ENCODE assay signal across 18 cellular contexts in genomic region chr16:477758-478157, GRCh38. TPM values are rescaled to one million over a fixed set of nuclear protein-coding genes. Genes with fewer than 3 reads are reported as not detected.
DNase-seq lines count a peak whose midpoint lies in the region; ATAC-seq, FAIRE-seq and TF ChIP-seq lines count a peak whose summit lies in the region.
"Had no signal": no experiment of that assay in that cellular context is flagged by ENCODE, and none has a peak within 500 bp of the region (broad histone marks: within the 10 kb centered on the region; RNA-seq: fewer than 3 reads in every experiment).

No MANE protein-coding gene starts in this region.

- BruUV-seq in Panc1 (replicated peaks; lab: Mats Ljungman, UMichigan) (no TSS peak), endothelial cell of umbilical vein (replicated peaks; lab: Mats Ljungman, UMichigan) (no TSS peak)

- H2AFZ ChIP-seq in endothelial cell of umbilical vein (ENCODE audit: low read depth, low read length) (no peak overlapping the region), osteoblast (ENCODE audit: low read length) (no peak overlapping the region)

- POLR2A ChIA-PET in Panc1 (lab: Charles Lee) = no interaction called here
- POLR2A ChIA-PET in endothelial cell of umbilical vein (lab: Charles Lee) = no interaction called here

- H3K9ac ChIP-seq in endothelial cell of umbilical vein (replicated peaks; ENCODE audit: extremely low read depth, insufficient read depth, low read length) = peak overlapping the region; percentile 21

- CTCF ChIA-PET in Panc1 (lab: Charles Lee) = no interaction called here
- CTCF ChIA-PET in endothelial cell of umbilical vein (lab: Charles Lee) = interaction anchor here (0.5 to 1.8 kb wide), 2 partner anchors 10 to 23 kb away, joined by 3 to 6 read pairs; no protein-coding TSS in a partner anchor

- H3K79me2 ChIP-seq in endothelial cell of umbilical vein (ENCODE audit: control insufficient read depth, insufficient read depth, low read length) = no peaks in the 10 kb centered on the region
- peaks cover 8% of the 10 kb centered on the region for H3K79me2 ChIP-seq in osteoblast (ENCODE audit: insufficient read depth, low read length)

- intact Hi-C loops in Panc1 (cut with micrococcal nuclease; ENCODE audit: unreplicated experiment) (no loop called here), endothelial cell of umbilical vein (cut with micrococcal nuclease) (loop anchor here (1.0 to 5.0 kb wide), 2 partner anchors 19 to 50 kb away; partner anchors contain the start of gene RAB11FIP3)

- peak; percentile 51 for DNase-seq in Daoy (ENCODE audit: low read depth)
- DNase-seq in Panc1 (ENCODE audit: low read depth, low spot score) = no peak
- DNase-seq in endothelial cell of umbilical vein (ENCODE audit: low read depth, low spot score) = no peak
- DNase-seq in osteoblast (ENCODE audit: insufficient read length, low spot score, missing footprints) = peak; percentile 66
- DNase-seq in HuH-7 (ENCODE audit: low spot score) = no peak
- no peak for DNase-seq in GM19239 (ENCODE audit: insufficient read length, low spot score)
- DNase-seq in stimulated activated naive CD4-positive, alpha-beta T cell (lab: John Stamatoyannopoulos, UW) = no peak
- DNase-seq: activated effector memory CD4-positive, alpha-beta T cell treated with Interleukin-2 at 50 U/mL for 16 hours; Caco-2; islet precursor cell; mucosa of descending colon; NCI-H1092 treated with DMSO at 0.1 percent for 48 hours; stimulated activated CD4-positive, alpha-beta T cell treated with anti-CD3 and anti-CD28 coated beads, Interleukin-2, amount 100 ng/mL, for 48 hours; T-helper 9 cell had no signal

- H3K9me3 ChIP-seq in Panc1 (ENCODE audit: control insufficient read depth, insufficient read depth, low read depth, low read length) = no peaks in the 10 kb centered on the region
- H3K9me3 ChIP-seq in endothelial cell of umbilical vein (replicated peaks; ENCODE audit: control insufficient read depth, insufficient read depth, low read length) = no peaks in the 10 kb centered on the region
- no peaks in the 10 kb centered on the region for H3K9me3 ChIP-seq in osteoblast (ENCODE audit: low read depth, low read length)
- H3K9me3 ChIP-seq: Caco-2, mucosa of descending colon had no signal

- H3K27ac ChIP-seq in Panc1 (ENCODE audit: low read length) (no peak overlapping the region), endothelial cell of umbilical vein (ENCODE audit: insufficient read depth, low read depth, low read length) (peak overlapping the region; percentile 58), osteoblast (ENCODE audit: low read depth, low read length) (no peak overlapping the region)
- H3K27ac ChIP-seq: HL-60, SK-N-MC had no signal

- peak; percentile 1 for TF ChIP-seq POLR2A in endothelial cell of umbilical vein (IDR thresholded peaks at IDR 0.05; ENCODE audit: low read depth, low read length)

- H4K20me1 ChIP-seq in endothelial cell of umbilical vein (replicated peaks; ENCODE audit: control insufficient read depth, extremely low read depth, insufficient read depth, low read length) = no peaks in the 10 kb centered on the region
- peaks cover 15% of the 10 kb centered on the region for H4K20me1 ChIP-seq in osteoblast (ENCODE audit: insufficient read depth, low read length)

- in situ Hi-C loops in Panc1 (cut with HindIII; ENCODE audit: low pct_unique_long_range_greater_than_20kb, low sequenced_read_pairs) = no loop called here

- H3K4me1 ChIP-seq in Panc1 (ENCODE audit: control insufficient read depth, insufficient read depth, low read length) (peaks cover 4% of the 10 kb centered on the region; the same call in 1 of the 2 replicates), endothelial cell of umbilical vein (ENCODE audit: control insufficient read depth, extremely low read depth, insufficient read depth, low read length) (peaks cover 8% of the 10 kb centered on the region), osteoblast (ENCODE audit: insufficient read depth, low read length) (no peaks in the 10 kb centered on the region)

- peak; percentile 52 for ATAC-seq in Panc1
- no peak for ATAC-seq in GM18870 (IDR thresholded peaks at IDR 0.05; ENCODE audit: unreplicated experiment)
- ATAC-seq: mucosa of descending colon had no signal

- H3K4me2 ChIP-seq in endothelial cell of umbilical vein (ENCODE audit: insufficient read depth, low read length) (no peak overlapping the region), osteoblast (ENCODE audit: insufficient read depth, low read length) (no peak overlapping the region)

- TF ChIP-seq CTCF in Panc1 (IDR thresholded peaks at IDR 0.05) (no peak), endothelial cell of umbilical vein (IDR thresholded peaks at IDR 0.05; ENCODE audit: extremely low read depth in 1 of 2, insufficient read depth in 1 of 2, low read depth in 1 of 2, low read length in 2 of 2) (no peak), osteoblast (IDR thresholded peaks at IDR 0.05; ENCODE audit: extremely low read depth, low read depth, low read length) (no peak)

- H3K36me3 ChIP-seq in Panc1 (ENCODE audit: control insufficient read depth, insufficient read depth, low read length) (no peaks in the 10 kb centered on the region), endothelial cell of umbilical vein (ENCODE audit: control insufficient read depth in 2 of 2, extremely low read depth in 1 of 2, insufficient read depth in 2 of 2, low read length in 2 of 2) (peaks cover 0 to 10% of the 10 kb centered on the region in 2 experiments), osteoblast (ENCODE audit: insufficient read depth, low read length) (peaks cover 8% of the 10 kb centered on the region)

- no peaks in the 10 kb centered on the region for H3K9me1 ChIP-seq in endothelial cell of umbilical vein (replicated peaks; ENCODE audit: control insufficient read depth, extremely low read depth, insufficient read depth, low read length)

- H3K4me3 ChIP-seq in Panc1 (ENCODE audit: low read depth in 2 of 2, low read length in 2 of 2) (no peak overlapping the region), endothelial cell of umbilical vein (replicated peaks in 1 of 3; ENCODE audit: insufficient read depth in 1 of 3, low read depth in 1 of 3, low read length in 3 of 3) (no peak overlapping the region), osteoblast (ENCODE audit: insufficient read depth, low read length) (no peak overlapping the region)
- H3K4me3 ChIP-seq: mucosa of descending colon, SK-N-MC had no signal

- FAIRE-seq in endothelial cell of umbilical vein (lab: Jason Lieb, UNC) (no peak), GM19239 (lab: Jason Lieb, UNC) (no peak)
- FAIRE-seq: GM12892 had no signal

- dilution Hi-C loops in endothelial cell of umbilical vein (cut with MboI; ENCODE audit: extremely low pct_ligation_motif_present, low sequenced_read_pairs) = no loop called here

- no peaks in the 10 kb centered on the region for H3K27me3 ChIP-seq in Panc1 (ENCODE audit: control insufficient read depth, insufficient read depth, low read length)
- H3K27me3 ChIP-seq in endothelial cell of umbilical vein (ENCODE audit: control insufficient read depth in 2 of 2, insufficient read depth in 2 of 2, low read length in 2 of 2) = no peaks in the 10 kb centered on the region
- H3K27me3 ChIP-seq in osteoblast (ENCODE audit: insufficient read depth, low read length) = no peaks in the 10 kb centered on the region

TF ChIP-seq in endothelial cell of umbilical vein, 7 proteins besides CTCF, POLR2A, EP300 and RAD21:
- TF ChIP-seq GATA2 (IDR thresholded peaks at IDR 0.05; ENCODE audit: insufficient read depth, insufficient read length, low read depth, low read length) = peak; percentile 25
- TF ChIP-seq POLR2AphosphoS5 (IDR thresholded peaks at IDR 0.05; ENCODE audit: insufficient read depth, low read depth, low read length) = no peak
- no peak for TF ChIP-seq JUN (IDR thresholded peaks at IDR 0.05; ENCODE audit: borderline replicate concordance, insufficient read depth, insufficient read length, low read depth)
- TF ChIP-seq FOS (IDR thresholded peaks at IDR 0.05; ENCODE audit: borderline replicate concordance, insufficient read depth, low read length) = no peak

RNA-seq across cellular contexts. Expression of gene CAPN15, which starts 49.8 kb away (rescaled TPM):
- 23.3 and 23.4 TPM in 2 replicates for total RNA-seq in Daoy (2014; rRNA removed; shearing (Covaris generic))
- total RNA-seq in Panc1 (2021; ENCODE audit: unreplicated experiment) (78.5 TPM), endothelial cell of umbilical vein (65.0 and 70.1 TPM in 2 replicates), osteoblast (25.3 and 27.1 TPM in 2 replicates)
- 117 TPM for polyA plus RNA-seq in Panc1 (2012; ENCODE audit: insufficient read length)
- polyA plus RNA-seq in endothelial cell of umbilical vein = 33.9 and 48.6 TPM in 2 replicates
- 14.6 and 22.7 TPM in 2 replicates for polyA plus RNA-seq in endothelial cell of umbilical vein (2011; cell fraction: cytosol; rRNA removed)
- 63.6 and 68.1 TPM in 2 replicates for polyA plus RNA-seq in endothelial cell of umbilical vein (2011; cell fraction: nucleus; rRNA removed)
- 20.7 and 35.9 TPM in 2 replicates for polyA plus RNA-seq in endothelial cell of umbilical vein (2012)
- polyA minus RNA-seq in endothelial cell of umbilical vein = 17.2 and 27.8 TPM in 2 replicates
- polyA minus RNA-seq in endothelial cell of umbilical vein (2011; cell fraction: cytosol; rRNA and poly(A)+ RNA removed) = 47.6 TPM
- polyA minus RNA-seq in endothelial cell of umbilical vein (2011; cell fraction: nucleus; rRNA and poly(A)+ RNA removed) = 21.5 and 36.2 TPM in 2 replicates

RNA-seq across cellular contexts. Expression of gene RAB11FIP3, which starts 52.3 kb away (rescaled TPM):
- 6.2 and 10.4 TPM in 2 replicates for total RNA-seq in Daoy (2014; rRNA removed; shearing (Covaris generic))
- 57.3 TPM for total RNA-seq in Panc1 (2021; ENCODE audit: unreplicated experiment)
- polyA plus RNA-seq in Panc1 (2012; ENCODE audit: insufficient read length) = 65.7 TPM
- 64.9 and 75.9 TPM in 2 replicates for total RNA-seq in endothelial cell of umbilical vein
- 19.3 and 20.5 TPM in 2 replicates for polyA plus RNA-seq in endothelial cell of umbilical vein
- 21.7 and 25.3 TPM in 2 replicates for polyA plus RNA-seq in endothelial cell of umbilical vein (2011; cell fraction: cytosol; rRNA removed)
- 61.5 and 72.6 TPM in 2 replicates for polyA plus RNA-seq in endothelial cell of umbilical vein (2011; cell fraction: nucleus; rRNA removed)
- polyA plus RNA-seq in endothelial cell of umbilical vein (2012) = 36.9 and 44.4 TPM in 2 replicates
- 28.4 and 37.7 TPM in 2 replicates for polyA minus RNA-seq in endothelial cell of umbilical vein
- 6.7 TPM for polyA minus RNA-seq in endothelial cell of umbilical vein (2011; cell fraction: cytosol; rRNA and poly(A)+ RNA removed)
- polyA minus RNA-seq in endothelial cell of umbilical vein (2011; cell fraction: nucleus; rRNA and poly(A)+ RNA removed) = 30.2 and 32.3 TPM in 2 replicates
- 22.7 and 25.3 TPM in 2 replicates for total RNA-seq in osteoblast

Comparison
In these comparisons a context has a peak if more than half of its experiments do, and no peak if none do; other contexts are left out.
1. DNase-seq: peak in Daoy (single experiment) and osteoblast (single experiment); none in Panc1 (single experiment), endothelial cell of umbilical vein (single experiment), HuH-7 (single experiment), GM19239 (single experiment) and stimulated activated naive CD4-positive, alpha-beta T cell (0 of 6).